Comparison of ENCODE assay signal across 8 cellular contexts in genomic region chr14:81400202-81400678, GRCh38. TPM values are rescaled to one million over a fixed set of nuclear protein-coding genes. Genes with fewer than 3 reads are reported as not detected.
DNase-seq lines count a peak whose midpoint lies in the region; ATAC-seq and TF ChIP-seq lines count a peak whose summit lies in the region.

TSS of gene STON2 (minus strand) at chr14:81400324. CDS start at chr14:81398382, 1,942 bp downstream.

- no peaks in the 10 kb centered on the region for H3K36me3 Mint-ChIP-seq in activated CD4-positive, alpha-beta T cell treated with anti-CD3 and anti-CD28 coated beads for 36 hours (ENCODE audit: low read depth)
- H3K36me3 Mint-ChIP-seq in MCF 10A (ENCODE audit: insufficient read depth, unreplicated experiment): peaks cover 9% of the 10 kb centered on the region

- H3K27me3 Mint-ChIP-seq in activated CD4-positive, alpha-beta T cell treated with anti-CD3 and anti-CD28 coated beads for 36 hours: peaks cover 12% of the 10 kb centered on the region
- no peaks in the 10 kb centered on the region for H3K27me3 Mint-ChIP-seq in MCF 10A (ENCODE audit: insufficient read depth, unreplicated experiment)

- H3K9me3 Mint-ChIP-seq in activated CD4-positive, alpha-beta T cell treated with anti-CD3 and anti-CD28 coated beads for 36 hours (ENCODE audit: low read depth): peaks cover 3% of the 10 kb centered on the region
- H3K9me3 Mint-ChIP-seq in MCF 10A (ENCODE audit: unreplicated experiment): no peaks in the 10 kb centered on the region

- DNase-seq in activated CD4-positive, alpha-beta T cell treated with anti-CD3 and anti-CD28 coated beads for 36 hours: peak; percentile 57
- no peak for DNase-seq in activated CD4-positive, alpha-beta T cell treated with anti-CD3 and anti-CD28 coated beads, Interleukin-2, amount 50 U/mL, for 1 hour
- DNase-seq in NCI-H2171 treated with DMSO at 0.1 percent for 48 hours (lab: John Stamatoyannopoulos, UW): peak; percentile 94
- peak; percentile 94 for DNase-seq in MCF 10A (ENCODE audit: unreplicated experiment)
- DNase-seq in mesenteric fat pad (ENCODE audit: low spot score): no peak
- DNase-seq in NCI-H226: no peak

- no peak within 1 kb of the TSS for H3K4me3 Mint-ChIP-seq in activated CD4-positive, alpha-beta T cell treated with anti-CD3 and anti-CD28 coated beads for 36 hours
- peak within 1 kb of the TSS; percentile 35 for H3K4me3 Mint-ChIP-seq in MCF 10A (ENCODE audit: unreplicated experiment)

- TF ChIP-seq CTCF in MCF 10A (IDR thresholded peaks at IDR 0.05; ENCODE audit: unreplicated experiment): no peak

- peaks cover 15% of the 10 kb centered on the region for H3K4me1 Mint-ChIP-seq in activated CD4-positive, alpha-beta T cell treated with anti-CD3 and anti-CD28 coated beads for 36 hours
- H3K4me1 Mint-ChIP-seq in MCF 10A (ENCODE audit: insufficient read depth, unreplicated experiment): peaks cover 37% of the 10 kb centered on the region

- ATAC-seq in activated CD4-positive, alpha-beta T cell treated with anti-CD3 and anti-CD28 coated beads for 36 hours: peak; percentile 71
- ATAC-seq in HG03571 (IDR thresholded peaks at IDR 0.05; ENCODE audit: unreplicated experiment) (no peak), HG02938 (IDR thresholded peaks at IDR 0.05; ENCODE audit: unreplicated experiment) (no peak)

- POLR2A ChIA-PET in activated CD4-positive, alpha-beta T cell treated with anti-CD3 and anti-CD28 coated beads for 36 hours (lab: Charles Lee): no interaction called here
- POLR2A ChIA-PET in MCF 10A (lab: Yijun Ruan, JAX): interaction anchor here (0.6 to 6.3 kb wide), 21 partner anchors 9 to 245 kb away, joined by 3 to 78 read pairs (median 10); no protein-coding TSS in a partner anchor

- H3K27ac Mint-ChIP-seq in activated CD4-positive, alpha-beta T cell treated with anti-CD3 and anti-CD28 coated beads for 36 hours: no peak within 1 kb of the TSS
- peak within 1 kb of the TSS; percentile 99 for H3K27ac Mint-ChIP-seq in MCF 10A (ENCODE audit: low read depth, unreplicated experiment)

- intact Hi-C loops in activated CD4-positive, alpha-beta T cell treated with anti-CD3 and anti-CD28 coated beads for 36 hours (cut with DNase I, micrococcal nuclease): loop anchor here (2.0 kb wide), 2 partner anchors 71 to 453 kb away; no protein-coding TSS in a partner anchor
- intact Hi-C loops in MCF 10A (cut with micrococcal nuclease): loop anchor here (2.0 kb wide), 1 partner anchor 75 kb away; no protein-coding TSS in a partner anchor

- CTCF ChIA-PET in activated CD4-positive, alpha-beta T cell treated with anti-CD3 and anti-CD28 coated beads for 36 hours (lab: Charles Lee): interaction anchor here (1.9 kb wide), 1 partner anchor 10 kb away, joined by 7 read pairs; no protein-coding TSS in a partner anchor
- CTCF ChIA-PET in MCF 10A (lab: Yijun Ruan, JAX): interaction anchor here (0.6 kb wide), 1 partner anchor 79 kb away, joined by 4 read pairs; no protein-coding TSS in a partner anchor

- no TSS peak for BruUV-seq in MCF 10A (replicated peaks; lab: Mats Ljungman, UMichigan)

RNA-seq across cellular contexts. Expression of gene STON2, which starts in this region (rescaled TPM):
- total RNA-seq in activated CD4-positive, alpha-beta T cell treated with anti-CD3 and anti-CD28 coated beads for 36 hours: under 1 TPM; 0.05 to 0.19 TPM
- total RNA-seq in MCF 10A (2022) (20.9 and 23.5 TPM in 2 replicates), mesenteric fat pad (20.8 TPM)

Comparison
In these comparisons a context has a peak if more than half of its experiments do, and no peak if none do; other contexts are left out.
1. RNA of gene STON2 (total RNA-seq): 20.9 to 23.5 TPM in MCF 10A and 20.8 TPM in mesenteric fat pad (single experiment); 0.05 to 0.19 TPM in activated CD4-positive, alpha-beta T cell treated with anti-CD3 and anti-CD28 coated beads for 36 hours; every median in the first group is over 10 times any median in the second.
2. Peak in DNase-seq and ATAC-seq in activated CD4-positive, alpha-beta T cell treated with anti-CD3 and anti-CD28 coated beads for 36 hours; RNA of the gene not detected or under 1 TPM.
3. DNase-seq: peak in NCI-H2171 treated with DMSO at 0.1 percent for 48 hours (single experiment) and MCF 10A (single experiment); none in activated CD4-positive, alpha-beta T cell treated with anti-CD3 and anti-CD28 coated beads, Interleukin-2, amount 50 U/mL, for 1 hour (single experiment), mesenteric fat pad (single experiment) and NCI-H226 (single experiment).